In the genomic region with DNA sequence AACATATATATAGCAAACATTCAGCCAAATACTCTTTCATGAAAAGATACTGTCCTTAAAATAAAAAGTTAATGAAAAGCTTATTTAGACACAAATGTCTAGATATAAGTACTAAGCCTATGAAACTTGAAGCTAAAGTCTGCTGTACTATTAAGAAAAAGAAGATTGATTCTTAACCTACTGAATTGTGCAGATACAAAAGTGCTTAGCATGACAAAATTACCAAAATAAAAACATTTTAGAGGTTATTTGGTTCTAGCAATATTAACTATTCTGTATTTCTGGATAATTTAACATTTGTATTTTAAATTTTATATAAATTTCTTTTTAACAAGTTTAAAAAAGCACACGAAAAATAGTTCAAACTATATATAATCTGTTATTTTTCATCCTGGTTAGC, we compare ENCODE assay signal across 22 cellular contexts.
"Had no signal": no experiment of that assay in that cellular context is flagged by ENCODE, and none has a peak within 500 bp of the region (broad histone marks: within the 10 kb centered on the region; RNA-seq: fewer than 3 reads in every experiment).

No MANE protein-coding gene starts in this region.

- DNase-seq: KBM-7, MG63, NCI-H1092, NCI-H1105 treated with DMSO at 0.1 percent for 48 hours, NCI-H1417 treated with DMSO at 0.1 percent for 48 hours, NCI-H146, NCI-H1694 treated with DMSO at 0.1 percent for 48 hours, NCI-H1930, NCI-H2081, NCI-H2107, NCI-H226, NCI-H446, NCI-H510A, NCI-H524 treated with DMSO at 0.1 percent for 48 hours, NCI-H69, NCI-H774, Right ventricle myocardium superior, RPMI8226, SIG-M5 had no signal

- H3K4me3 ChIP-seq: MG63, SJSA1, SK-N-MC had no signal

- H3K4me1 ChIP-seq: SJSA1 had no signal

- H3K9me3 ChIP-seq: MG63, SJSA1 had no signal

- H3K27ac ChIP-seq: SJSA1, SK-N-MC had no signal

- FAIRE-seq: RCC 7860 had no signal
